Comparison of ENCODE assay signal across 15 cellular contexts in genomic region chr2:32711908-32712307, GRCh38.
"Had no signal": no experiment of that assay in that cellular context is flagged by ENCODE, and none has a peak within 500 bp of the region (broad histone marks: within the 10 kb centered on the region; RNA-seq: fewer than 3 reads in every experiment).

No MANE protein-coding gene starts in this region.

- H3K4me1 Mint-ChIP-seq: nephron progenitor cell had no signal

- H3K9me3 Mint-ChIP-seq: T-helper 1 cell treated with Interleukin-12 subunit alpha and Interleukin-12 subunit beta and Interleukin-4 antibody, amounts not matched to agents 30 μg/mL and 1 μg/mL, for 36 hours had no signal

- H3K27me3 ChIP-seq: breast epithelium, thyroid gland had no signal

- H3K9me3 ChIP-seq: breast epithelium, thyroid gland had no signal

- DNase-seq: activated CD4-positive, alpha-beta T cell treated with anti-CD3 and anti-CD28 coated beads, Interleukin-2, amount 50 U/mL, for 4 hours; activated naive CD4-positive, alpha-beta T cell treated with Interleukin-2 at 50 U/mL for 16 hours; cerebellar nuclear complex; effector memory CD4-positive, alpha-beta T cell; left cardiac atrium; nephron progenitor cell; posterior cingulate gyrus; stimulated activated CD8-positive, alpha-beta memory T cell treated with anti-CD3 and anti-CD28 coated beads, Interleukin-4, amount 100 ng/mL, for 48 hours; stimulated activated naive CD4-positive, alpha-beta T cell; thyroid gland; WERI-Rb-1 had no signal

- H3K4me3 Mint-ChIP-seq: dendritic cell treated with granulocyte-macrophage colony-stimulating factor and Interleukin-4, amounts not matched to agents 40 ng/mL and 50 ng/mL, for 4 days; nephron progenitor cell; T-helper 1 cell treated with Interleukin-12 subunit alpha and Interleukin-12 subunit beta and Interleukin-4 antibody, amounts not matched to agents 30 μg/mL and 1 μg/mL, for 36 hours had no signal

- H3K36me3 ChIP-seq: breast epithelium, thyroid gland, WERI-Rb-1 had no signal

- H3K4me1 ChIP-seq: thyroid gland had no signal

- H3K4me3 ChIP-seq: breast epithelium, lung, thyroid gland had no signal

- H3K27ac ChIP-seq: breast epithelium, thyroid gland, WERI-Rb-1 had no signal

- H3K27me3 Mint-ChIP-seq: dendritic cell treated with granulocyte-macrophage colony-stimulating factor and Interleukin-4, amounts not matched to agents 40 ng/mL and 50 ng/mL, for 4 days had no signal

- H3K27ac Mint-ChIP-seq: dendritic cell treated with granulocyte-macrophage colony-stimulating factor and Interleukin-4, amounts not matched to agents 40 ng/mL and 50 ng/mL, for 4 days; nephron progenitor cell; T-helper 1 cell treated with Interleukin-12 subunit alpha and Interleukin-12 subunit beta and Interleukin-4 antibody, amounts not matched to agents 30 μg/mL and 1 μg/mL, for 36 hours had no signal
